Comparison of ENCODE assay signal across 13 cellular contexts in the genomic region with DNA sequence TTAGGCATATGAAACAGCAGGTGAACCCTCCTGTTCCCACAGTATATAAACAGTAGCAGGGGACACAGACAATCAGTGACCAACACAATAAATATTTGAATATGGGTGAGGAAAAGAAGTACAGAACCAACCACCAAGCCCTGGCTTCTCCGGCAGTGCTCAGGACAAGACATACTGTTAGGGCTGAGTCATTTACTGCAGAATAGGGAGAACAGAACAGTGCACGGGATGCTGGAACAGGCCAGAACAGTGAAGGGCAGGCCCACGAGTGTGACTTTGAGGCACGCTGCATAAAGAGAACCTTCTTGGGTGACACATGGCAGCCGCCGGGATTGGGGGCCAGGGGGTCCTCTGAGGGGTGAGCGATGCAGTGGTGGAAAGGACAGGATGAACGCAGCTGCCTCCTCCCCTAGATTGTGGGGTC.
DNase-seq lines count a peak whose midpoint lies in the region; ATAC-seq and TF ChIP-seq lines count a peak whose summit lies in the region.
"Had no signal": no experiment of that assay in that cellular context is flagged by ENCODE, and none has a peak within 500 bp of the region (broad histone marks: within the 10 kb centered on the region; RNA-seq: fewer than 3 reads in every experiment).

No MANE protein-coding gene starts in this region.

- no peaks in the 10 kb centered on the region for H3K36me3 Mint-ChIP-seq in natural killer cell treated with Interleukin-12 subunit alpha and Interleukin-12 subunit beta and Interleukin-15 and Interleukin-18, amount 100 ng/mL, for 72 hours
- H3K36me3 Mint-ChIP-seq in activated naive CD4-positive, alpha-beta T cell treated with anti-CD3 and anti-CD28 coated beads for 36 hours (ENCODE audit: low read depth): peaks cover 4% of the 10 kb centered on the region

- peaks cover 8% of the 10 kb centered on the region for H3F3A ChIP-seq in SK-N-SH (replicated peaks; ENCODE audit: insufficient read depth)

- intact Hi-C loops in activated naive CD4-positive, alpha-beta T cell treated with anti-CD3 and anti-CD28 coated beads for 36 hours (cut with micrococcal nuclease): no loop called here
- intact Hi-C loops in lower leg skin (cut with DNase I; ENCODE audit: low total_unique reads): no loop called here

- no peak for TF ChIP-seq POLR2A in lower leg skin (IDR thresholded peaks at IDR 0.05)

- H3K36me3 ChIP-seq in SK-N-SH (replicated peaks in 1 of 2; ENCODE audit: control insufficient read depth in 1 of 2, insufficient read depth in 2 of 2, low read length in 1 of 2) (peaks cover 5 to 9% of the 10 kb centered on the region in 2 experiments), fibroblast of lung (ENCODE audit: control insufficient read depth, insufficient read depth, low read length) (no peaks in the 10 kb centered on the region), rectal smooth muscle tissue (ENCODE audit: control insufficient read depth, insufficient read depth, low read length) (no peaks in the 10 kb centered on the region)

- no peak for TF ChIP-seq RAD21 in SK-N-SH (IDR thresholded peaks at IDR 0.05; ENCODE audit: low read length)

- H2AFZ ChIP-seq in SK-N-SH (ENCODE audit: low read depth) (no peak overlapping the region), fibroblast of lung (ENCODE audit: low read length) (no peak overlapping the region)

- H3K4me3 ChIP-seq in SK-N-SH (ENCODE audit: low read depth in 2 of 2, low read length in 1 of 2) (no peak overlapping the region), fibroblast of lung (replicated peaks in 1 of 4; ENCODE audit: control extremely low read depth in 1 of 4, insufficient read depth in 1 of 4, low read depth in 3 of 4, low read length in 4 of 4) (no peak overlapping the region), rectal smooth muscle tissue (ENCODE audit: low read length) (no peak overlapping the region), lower leg skin (ENCODE audit: low read depth, poor library complexity, severe bottlenecking) (no peak overlapping the region)
- H3K4me3 ChIP-seq: GM12878 had no signal

- H3K27me3 ChIP-seq in SK-N-SH (ENCODE audit: insufficient read depth) (no peaks in the 10 kb centered on the region), fibroblast of lung (ENCODE audit: control insufficient read depth, insufficient read depth, low read length) (no peaks in the 10 kb centered on the region), rectal smooth muscle tissue (ENCODE audit: control insufficient read depth, insufficient read depth, low read length) (no peaks in the 10 kb centered on the region)

- H3K27me3 Mint-ChIP-seq in natural killer cell treated with Interleukin-12 subunit alpha and Interleukin-12 subunit beta and Interleukin-15 and Interleukin-18, amount 100 ng/mL, for 72 hours: no peaks in the 10 kb centered on the region
- H3K27me3 Mint-ChIP-seq in activated naive CD4-positive, alpha-beta T cell treated with anti-CD3 and anti-CD28 coated beads for 36 hours (ENCODE audit: low read depth): no peaks in the 10 kb centered on the region

- H3K9me3 ChIP-seq in SK-N-SH (no peaks in the 10 kb centered on the region), fibroblast of lung (ENCODE audit: control insufficient read depth, insufficient read depth, low read depth, low read length) (no peaks in the 10 kb centered on the region)

- CTCF ChIA-PET in SK-N-SH (lab: Yijun Ruan, JAX): no interaction called here
- CTCF ChIA-PET in activated naive CD4-positive, alpha-beta T cell treated with anti-CD3 and anti-CD28 coated beads for 36 hours (lab: Charles Lee): no interaction called here

- TF ChIP-seq CTCF in SK-N-SH (IDR thresholded peaks at IDR 0.05): no peak
- no peak for TF ChIP-seq CTCF in fibroblast of lung (conservative IDR thresholded peaks at IDR 0.05 in 1 of 2, IDR thresholded peaks at IDR 0.05 in 1 of 2; ENCODE audit: low read depth in 1 of 2, low read length in 2 of 2)
- no peak for TF ChIP-seq CTCF in lower leg skin (IDR thresholded peaks at IDR 0.05)

- POLR2A ChIA-PET in SK-N-SH (lab: Yijun Ruan, JAX): no interaction called here

- DNase-seq in GM03348 (ENCODE audit: low spot score): peak; percentile 86
- DNase-seq in SK-N-SH: no peak
- peak; percentile 50 to 90 for DNase-seq in fibroblast of lung (ENCODE audit: low read depth in 2 of 2)
- no peak for DNase-seq in natural killer cell treated with Interleukin-12 subunit alpha and Interleukin-12 subunit beta and Interleukin-15 and Interleukin-18, amount 100 ng/mL, for 72 hours (ENCODE audit: low spot score)
- no peak for DNase-seq in activated naive CD4-positive, alpha-beta T cell treated with anti-CD3 and anti-CD28 coated beads for 36 hours
- DNase-seq in stimulated activated CD4-positive, alpha-beta T cell treated with anti-CD3 and anti-CD28 coated beads, Interleukin-4, amount 100 ng/mL, for 4 hours: no peak
- DNase-seq in lower leg skin (ENCODE audit: low spot score in 2 of 2): no peak
- DNase-seq: activated CD4-positive, alpha-beta T cell treated with anti-CD3 and anti-CD28 coated beads, Interleukin-2, amount 50 U/mL, for 48 hours; activated naive CD4-positive, alpha-beta T cell treated with Interleukin-2 at 50 U/mL for 16 hours; NCI-H82 had no signal

- H3K4me2 ChIP-seq in SK-N-SH: no peak overlapping the region
- no peak overlapping the region for H3K4me2 ChIP-seq in fibroblast of lung (ENCODE audit: extremely low read depth, insufficient read depth, low read length)

- no peaks in the 10 kb centered on the region for H3K9me2 ChIP-seq in SK-N-SH

- no peak overlapping the region for H3K4me3 Mint-ChIP-seq in natural killer cell treated with Interleukin-12 subunit alpha and Interleukin-12 subunit beta and Interleukin-15 and Interleukin-18, amount 100 ng/mL, for 72 hours
- H3K4me3 Mint-ChIP-seq in activated naive CD4-positive, alpha-beta T cell treated with anti-CD3 and anti-CD28 coated beads for 36 hours: no peak overlapping the region
- H3K4me3 Mint-ChIP-seq: nephron had no signal

- peaks cover 14 to 25% of the 10 kb centered on the region in 2 experiments; a peak in 3 of 4 replicates for H3K4me1 ChIP-seq in SK-N-SH (ENCODE audit: control insufficient read depth in 1 of 2, insufficient read depth in 2 of 2, low read depth in 1 of 2, low read length in 1 of 2)
- peaks cover 5% of the 10 kb centered on the region for H3K4me1 ChIP-seq in fibroblast of lung (ENCODE audit: control insufficient read depth, extremely low read depth, insufficient read depth, low read length)
- H3K4me1 ChIP-seq in rectal smooth muscle tissue (ENCODE audit: control insufficient read depth, insufficient read depth, low read length): peaks cover 13% of the 10 kb centered on the region

- TF ChIP-seq EP300 in SK-N-SH (IDR thresholded peaks at IDR 0.05; ENCODE audit: borderline replicate concordance in 1 of 2, low read depth in 1 of 2, low read length in 1 of 2): no peak

- peak overlapping the region in 1 of 2 experiments; percentile 56; a peak in 1 of 4 replicates for H3K27ac ChIP-seq in SK-N-SH (ENCODE audit: low read depth in 2 of 2, low read length in 1 of 2)
- H3K27ac ChIP-seq in fibroblast of lung (ENCODE audit: insufficient read depth, low read length): no peak overlapping the region
- H3K27ac ChIP-seq in rectal smooth muscle tissue (ENCODE audit: low read depth, low read length): peak overlapping the region; percentile 33

- H3K79me2 ChIP-seq in SK-N-SH (ENCODE audit: insufficient read depth): no peaks in the 10 kb centered on the region
- H3K79me2 ChIP-seq in fibroblast of lung (ENCODE audit: control insufficient read depth, insufficient read depth, low read length): no peaks in the 10 kb centered on the region

- H3K9ac ChIP-seq in SK-N-SH: no peak overlapping the region
- no peak overlapping the region for H3K9ac ChIP-seq in fibroblast of lung (ENCODE audit: insufficient read depth, low read length)
- no peak overlapping the region for H3K9ac ChIP-seq in rectal smooth muscle tissue (ENCODE audit: low read length)

- no peak for ATAC-seq in natural killer cell treated with Interleukin-12 subunit alpha and Interleukin-12 subunit beta and Interleukin-15 and Interleukin-18, amount 100 ng/mL, for 72 hours
- ATAC-seq: GM12878 had no signal

- 67% methylated on average over 8 of the region's 8 CpGs for WGBS in SK-N-SH (ENCODE audit: low lambda C conversion rate)
- 69 to 78% methylated on average over 8 of the region's 8 CpGs for WGBS in lower leg skin, 2 donors

- no peak overlapping the region for H3K27ac Mint-ChIP-seq in natural killer cell treated with Interleukin-12 subunit alpha and Interleukin-12 subunit beta and Interleukin-15 and Interleukin-18, amount 100 ng/mL, for 72 hours
- no peak overlapping the region for H3K27ac Mint-ChIP-seq in activated naive CD4-positive, alpha-beta T cell treated with anti-CD3 and anti-CD28 coated beads for 36 hours

- no peaks in the 10 kb centered on the region for H3K9me3 Mint-ChIP-seq in natural killer cell treated with Interleukin-12 subunit alpha and Interleukin-12 subunit beta and Interleukin-15 and Interleukin-18, amount 100 ng/mL, for 72 hours
- no peaks in the 10 kb centered on the region for H3K9me3 Mint-ChIP-seq in activated naive CD4-positive, alpha-beta T cell treated with anti-CD3 and anti-CD28 coated beads for 36 hours
- H3K9me3 Mint-ChIP-seq: nephron had no signal

- H3K4me1 Mint-ChIP-seq in natural killer cell treated with Interleukin-12 subunit alpha and Interleukin-12 subunit beta and Interleukin-15 and Interleukin-18, amount 100 ng/mL, for 72 hours (ENCODE audit: low read depth in 2 of 2): peaks cover 5 to 17% of the 10 kb centered on the region in 2 donors
- H3K4me1 Mint-ChIP-seq in activated naive CD4-positive, alpha-beta T cell treated with anti-CD3 and anti-CD28 coated beads for 36 hours (ENCODE audit: low read depth): no peaks in the 10 kb centered on the region

- H4K20me1 ChIP-seq in SK-N-SH (ENCODE audit: insufficient read depth) (peaks cover 34% of the 10 kb centered on the region), fibroblast of lung (ENCODE audit: control insufficient read depth, extremely low read depth, insufficient read depth, low read length) (no peaks in the 10 kb centered on the region)

TF ChIP-seq in SK-N-SH, 30 proteins besides CTCF, POLR2A, EP300 and RAD21:
- TF ChIP-seq EZH2phosphoT487 (IDR thresholded peaks at IDR 0.05; ENCODE audit: borderline replicate concordance, low read depth) (no peak), FOSL2 (IDR thresholded peaks at IDR 0.05; ENCODE audit: borderline replicate concordance, low read depth) (peak; percentile 11; the same call in 1 of the 2 replicates)

Comparison
In these comparisons a context has a peak if more than half of its experiments do, and no peak if none do; other contexts are left out.
1. DNase-seq: peak in GM03348 (single experiment) and fibroblast of lung (2 of 2); none in SK-N-SH (single experiment), natural killer cell treated with Interleukin-12 subunit alpha and Interleukin-12 subunit beta and Interleukin-15 and Interleukin-18, amount 100 ng/mL, for 72 hours (single experiment), activated naive CD4-positive, alpha-beta T cell treated with anti-CD3 and anti-CD28 coated beads for 36 hours (single experiment), stimulated activated CD4-positive, alpha-beta T cell treated with anti-CD3 and anti-CD28 coated beads, Interleukin-4, amount 100 ng/mL, for 4 hours (0 of 2) and lower leg skin (0 of 2).